Comparison of ENCODE assay signal across 21 cellular contexts in genomic region chr20:50659975-50660670, GRCh38. TPM values are rescaled to one million over a fixed set of nuclear protein-coding genes. Genes with fewer than 3 reads are reported as not detected.
DNase-seq lines count a peak whose midpoint lies in the region; FAIRE-seq and TF ChIP-seq lines count a peak whose summit lies in the region.
"Had no signal": no experiment of that assay in that cellular context is flagged by ENCODE, and none has a peak within 500 bp of the region (broad histone marks: within the 10 kb centered on the region; RNA-seq: fewer than 3 reads in every experiment).

No MANE protein-coding gene starts in this region.

- H3K27me3 ChIP-seq in adrenal gland (no peaks in the 10 kb centered on the region), liver (ENCODE audit: control insufficient read depth in 4 of 4, insufficient read depth in 4 of 4, low read length in 3 of 4) (no peaks in the 10 kb centered on the region), testis (no peaks in the 10 kb centered on the region)
- H3K27me3 ChIP-seq: ascending aorta had no signal

- intact Hi-C loops in adrenal gland (cut with DNase I), result no loop called here
- intact Hi-C loops in testis (cut with DNase I; ENCODE audit: low total_unique reads), result no loop called here

- H3K4me1 ChIP-seq in adrenal gland (replicated peaks in 1 of 2), result peaks cover 32 to 75% of the 10 kb centered on the region in 2 donors
- peaks cover 24 to 59% (median 48%) of the 10 kb centered on the region in 4 donors for H3K4me1 ChIP-seq in liver (ENCODE audit: control insufficient read depth in 4 of 4, insufficient read depth in 4 of 4, low read length in 3 of 4)
- peaks cover 58% of the 10 kb centered on the region for H3K4me1 ChIP-seq in testis

- WGBS in adrenal gland, 4 donors, result 48 to 73% (median 65%) methylated on average over 6 of the region's 6 CpGs
- 71% methylated on average over 6 of the region's 6 CpGs for WGBS in liver
- WGBS in testis, 2 donors, result 63 to 79% methylated on average over 6 of the region's 6 CpGs

- TF ChIP-seq POLR2A in adrenal gland (IDR thresholded peaks at IDR 0.05), result no peak
- no peak for TF ChIP-seq POLR2A in testis (IDR thresholded peaks at IDR 0.05)

- DNase-seq in HTR-8/SVneo (ENCODE audit: insufficient read length, low spot score), result no peak
- peak in 3 of 7 donors; percentile 39 to 54 (median 48) for DNase-seq in adrenal gland
- DNase-seq in testis, result no peak
- DNase-seq in LoVo (ENCODE audit: low spot score), result no peak
- no peak for DNase-seq in AG08395 (ENCODE audit: low spot score)
- DNase-seq in EL, result no peak
- DNase-seq: activated CD4-positive, alpha-beta T cell treated with anti-CD3 and anti-CD28 coated beads for 36 hours; activated naive CD4-positive, alpha-beta T cell treated with anti-CD3 and anti-CD28 coated beads, Interleukin-2, amount 50 U/mL, for 16 hours; activated T-cell treated with anti-CD3 and anti-CD28 coated beads, Interleukin-2, amount 50 U/mL, for 72 hours; AML-193; cerebellar nuclear complex; effector CD8-positive, alpha-beta T cell; glutamatergic neuron; H7; NCI-H1417; NCI-H526 had no signal

- H3K36me3 ChIP-seq in adrenal gland (replicated peaks in 1 of 2), result no peaks in the 10 kb centered on the region
- H3K36me3 ChIP-seq in liver (ENCODE audit: control insufficient read depth in 4 of 4, insufficient read depth in 3 of 4, low read depth in 1 of 4, low read length in 3 of 4), result no peaks in the 10 kb centered on the region
- no peaks in the 10 kb centered on the region for H3K36me3 ChIP-seq in testis (ENCODE audit: low read depth, missing control alignments)
- H3K36me3 ChIP-seq: ascending aorta, thoracic aorta had no signal

- FAIRE-seq in HTR-8/SVneo (lab: Jason Lieb, UNC), result peak; percentile 86
- FAIRE-seq: TTC549 had no signal

- H3K9me3 ChIP-seq in adrenal gland (replicated peaks in 1 of 3) (no peaks in the 10 kb centered on the region), liver (ENCODE audit: control insufficient read depth in 4 of 4, low read length in 3 of 4) (no peaks in the 10 kb centered on the region), testis (no peaks in the 10 kb centered on the region)
- H3K9me3 ChIP-seq: ascending aorta, thoracic aorta had no signal

- H3K9ac ChIP-seq in liver (ENCODE audit: low read depth in 1 of 2, low read length in 2 of 2), result no peak overlapping the region

- H3K4me3 ChIP-seq in adrenal gland (no peak overlapping the region), liver (ENCODE audit: low read depth in 1 of 3, low read length in 3 of 3) (no peak overlapping the region), testis (no peak overlapping the region)
- H3K4me3 ChIP-seq: ascending aorta, lung, thoracic aorta had no signal

- TF ChIP-seq CTCF in adrenal gland (IDR thresholded peaks at IDR 0.05) (no peak), liver (IDR thresholded peaks at IDR 0.05; ENCODE audit: low read depth, low read length, missing input control) (no peak), testis (IDR thresholded peaks at IDR 0.05) (no peak)

- H3K27ac ChIP-seq in adrenal gland (peak overlapping the region in 4 of 5 donors; percentile 65 to 88 (median 72)), liver (ENCODE audit: low read depth in 1 of 2, low read length in 2 of 2) (peak overlapping the region; percentile 44 to 91), testis (peak overlapping the region; percentile 80 to 89)
- H3K27ac ChIP-seq: ascending aorta, thoracic aorta had no signal

- no peak for TF ChIP-seq RAD21 in liver (IDR thresholded peaks at IDR 0.05)

TF ChIP-seq in liver, 16 proteins besides CTCF, POLR2A, EP300 and RAD21:
- TF ChIP-seq, protein P1, sequence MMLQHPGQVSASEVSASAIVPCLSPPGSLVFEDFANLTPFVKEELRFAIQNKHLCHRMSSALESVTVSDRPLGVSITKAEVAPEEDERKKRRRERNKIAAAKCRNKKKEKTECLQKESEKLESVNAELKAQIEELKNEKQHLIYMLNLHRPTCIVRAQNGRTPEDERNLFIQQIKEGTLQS (IDR thresholded peaks at IDR 0.05), result peak; percentile 50
- TF ChIP-seq RXRA (IDR thresholded peaks at IDR 0.05) (peak in 1 of 2 donors; percentile 45), HNF4A (conservative IDR thresholded peaks at IDR 0.05) (peak; percentile 26 to 33), REST (IDR thresholded peaks at IDR 0.05) (no peak)

RNA-seq across cellular contexts. Expression of gene RIPOR3, which starts 31.2 kb away (rescaled TPM):
- total RNA-seq in adrenal gland (10 to 100 TPM; 10.6 to 69.9 (median 23.7) TPM), liver (10 to 100 TPM; 23.8 to 90.3 TPM), testis (10 to 100 TPM; 22.1 to 26.9 TPM)
- polyA plus RNA-seq in adrenal gland (100 to 1,000 TPM in 1 of 3 donors, 10 to 100 TPM in 1, 1 to 10 TPM in 1; 3.4 to 135 (median 37.7) TPM), liver (1 to 10 TPM; 5.6 to 8.9 TPM), testis (ENCODE audit: insufficient read depth, low read depth, low replicate concordance) (11.3 TPM)
- total RNA-seq: activated CD4-positive, alpha-beta T cell treated with anti-CD3 and anti-CD28 coated beads for 36 hours had no signal
